ENCODE assay signal across 34 cellular contexts in genomic region chr11:45788887-45789286, GRCh38. TPM values are rescaled to one million over a fixed set of nuclear protein-coding genes. Genes with fewer than 3 reads are reported as not detected.
DNase-seq lines count a peak whose midpoint lies in the region; ATAC-seq, FAIRE-seq and TF ChIP-seq lines count a peak whose summit lies in the region.
"Had no signal": no experiment of that assay in that cellular context is flagged by ENCODE, and none has a peak within 500 bp of the region (broad histone marks: within the 10 kb centered on the region; RNA-seq: fewer than 3 reads in every experiment).

No MANE protein-coding gene starts in this region.

- TF ChIP-seq CTCF in HepG2 (CRISPR knock-in tag; IDR thresholded peaks at IDR 0.05) = no peak
- TF ChIP-seq CTCF in right lobe of liver (IDR thresholded peaks at IDR 0.05) = no peak
- TF ChIP-seq CTCF in A549 (IDR thresholded peaks at IDR 0.05) = no peak
- no peak for TF ChIP-seq CTCF in K562 (IDR thresholded peaks at IDR 0.05 in 2 of 3, conservative IDR thresholded peaks at IDR 0.05 in 1 of 3; ENCODE audit: insufficient read depth in 2 of 3, low read depth in 1 of 3, low read length in 3 of 3)

- H3K4me3 ChIP-seq in HepG2 (replicated peaks in 1 of 3; ENCODE audit: insufficient read depth in 1 of 3, low read depth in 2 of 3, low read length in 3 of 3) (no peak overlapping the region), right lobe of liver (no peak overlapping the region), A549 (no peak overlapping the region), K562 (no peak overlapping the region), right cardiac atrium (ENCODE audit: low read length) (no peak overlapping the region)
- H3K4me3 ChIP-seq: BLaER1; BLaER1 treated with 17β-estradiol and CSF1 and Interleukin-3, amounts not matched to agents 10 nM and 100 nM had no signal

- H3K36me3 ChIP-seq in HepG2 (replicated peaks in 1 of 2; ENCODE audit: control insufficient read depth in 1 of 2, insufficient read depth in 2 of 2, low read length in 2 of 2) (no peaks in the 10 kb centered on the region), right lobe of liver (no peaks in the 10 kb centered on the region), K562 (ENCODE audit: control insufficient read depth, insufficient read depth, low read length) (no peaks in the 10 kb centered on the region)
- H3K36me3 ChIP-seq: BE2C; BLaER1; BLaER1 treated with 17β-estradiol and CSF1 and Interleukin-3, amounts not matched to agents 10 nM and 100 nM had no signal

- H3K4me1 ChIP-seq in HepG2 (ENCODE audit: insufficient read depth, low read length) = peaks cover 11% of the 10 kb centered on the region
- H3K4me1 ChIP-seq in right lobe of liver = peaks cover 0 to 20% (median 9%) of the 10 kb centered on the region in 4 donors
- H3K4me1 ChIP-seq in A549 = no peaks in the 10 kb centered on the region
- no peaks in the 10 kb centered on the region for H3K4me1 ChIP-seq in K562 (replicated peaks in 1 of 2; ENCODE audit: control insufficient read depth in 2 of 2, insufficient read depth in 2 of 2, low read length in 2 of 2)
- no peaks in the 10 kb centered on the region for H3K4me1 ChIP-seq in right cardiac atrium (ENCODE audit: control insufficient read depth, insufficient read depth, low read length)
- H3K4me1 ChIP-seq: BE2C; BLaER1; BLaER1 treated with 17β-estradiol and CSF1 and Interleukin-3, amounts not matched to agents 10 nM and 100 nM; Caco-2 had no signal

- H3K79me2 ChIP-seq in HepG2 (ENCODE audit: insufficient read depth, low read length) = no peaks in the 10 kb centered on the region
- no peaks in the 10 kb centered on the region for H3K79me2 ChIP-seq in K562 (ENCODE audit: control insufficient read depth, insufficient read depth, low read length)

- H3K9ac ChIP-seq in HepG2 (ENCODE audit: insufficient read depth, low read depth, low read length) (no peak overlapping the region), K562 (ENCODE audit: insufficient read depth in 1 of 2, low read depth in 2 of 2, low read length in 2 of 2) (no peak overlapping the region)
- H3K9ac ChIP-seq: BLaER1; BLaER1 treated with 17β-estradiol and CSF1 and Interleukin-3, amounts not matched to agents 10 nM and 100 nM had no signal

- no peak for ATAC-seq in HepG2
- no peak for ATAC-seq in right lobe of liver
- no peak for ATAC-seq in A549
- no peak for ATAC-seq in K562
- no peak for ATAC-seq in right cardiac atrium
- ATAC-seq: CD8-positive, alpha-beta T cell had no signal

- no TSS peak for BruUV-seq in HepG2 (replicated peaks; lab: Mats Ljungman, UMichigan)
- BruUV-seq in K562 (replicated peaks; lab: Mats Ljungman, UMichigan) = no TSS peak

- TF ChIP-seq EP300 in HepG2 (IDR thresholded peaks at IDR 0.05; ENCODE audit: low read depth in 2 of 2, low read length in 2 of 2) (no peak), HepG2 (CRISPR knock-in tag; IDR thresholded peaks at IDR 0.05; ENCODE audit: borderline replicate concordance) (no peak), A549 (IDR thresholded peaks at IDR 0.05) (no peak), K562 (IDR thresholded peaks at IDR 0.05; ENCODE audit: low read length) (no peak)

- no peak overlapping the region for H2AFZ ChIP-seq in HepG2 (ENCODE audit: low read length)
- no peak overlapping the region for H2AFZ ChIP-seq in K562 (ENCODE audit: low read depth, low read length)

- TF ChIP-seq POLR2A in HepG2 (IDR thresholded peaks at IDR 0.05; ENCODE audit: insufficient read depth in 1 of 2, low read depth in 2 of 2, low read length in 2 of 2) (no peak), right lobe of liver (IDR thresholded peaks at IDR 0.05) (no peak), A549 (IDR thresholded peaks at IDR 0.05; ENCODE audit: low read length) (no peak), K562 (conservative IDR thresholded peaks at IDR 0.05) (no peak)

- CTCF ChIA-PET in HepG2 (lab: Yijun Ruan, JAX; ENCODE audit: low intra/inter-chr PET ratio, low total read pairs) = no interaction called here
- CTCF ChIA-PET in A549 (lab: Yijun Ruan, JAX) = no interaction called here
- CTCF ChIA-PET in K562 (lab: Yijun Ruan, JAX; ENCODE audit: low intra/inter-chr PET ratio) = no interaction called here

- H3K9me1 ChIP-seq in K562 (ENCODE audit: control insufficient read depth, insufficient read depth, low read length) = no peaks in the 10 kb centered on the region

- no peak overlapping the region for H3K27ac ChIP-seq in HepG2 (ENCODE audit: extremely low read length, insufficient read depth, low read length)
- H3K27ac ChIP-seq in right lobe of liver = no peak overlapping the region
- H3K27ac ChIP-seq in A549 = no peak overlapping the region
- no peak overlapping the region for H3K27ac ChIP-seq in K562 (ENCODE audit: extremely low read depth, low read depth, low read length)
- no peak overlapping the region for H3K27ac ChIP-seq in right cardiac atrium (ENCODE audit: low read length)
- H3K27ac ChIP-seq: 22Rv1; BLaER1; BLaER1 treated with 17β-estradiol and CSF1 and Interleukin-3, amounts not matched to agents 10 nM and 100 nM; C4-2B had no signal

- H3K27me3 ChIP-seq in HepG2 (ENCODE audit: control insufficient read depth in 1 of 2, insufficient read depth in 2 of 2, low read length in 2 of 2) = 0 out of 5 replicates have a peak, but pooled peaks cover 0 to 3% of the 10 kb centered on the region in 2 experiments
- no peaks in the 10 kb centered on the region for H3K27me3 ChIP-seq in right lobe of liver
- H3K27me3 ChIP-seq in K562 (ENCODE audit: control insufficient read depth in 2 of 2, insufficient read depth in 2 of 2, low read length in 2 of 2) = peaks cover 7 to 9% of the 10 kb centered on the region in 2 experiments; a peak in 4 of 5 replicates
- H3K27me3 ChIP-seq in right cardiac atrium (ENCODE audit: control insufficient read depth, insufficient read depth) = no peaks in the 10 kb centered on the region
- H3K27me3 ChIP-seq: BE2C; BLaER1; BLaER1 treated with 17β-estradiol and CSF1 and Interleukin-3, amounts not matched to agents 10 nM and 100 nM had no signal

- H4K20me1 ChIP-seq in HepG2 (ENCODE audit: insufficient read depth, low read length) = no peaks in the 10 kb centered on the region
- H4K20me1 ChIP-seq in K562 (replicated peaks; ENCODE audit: control insufficient read depth, insufficient read depth, low read length) = no peaks in the 10 kb centered on the region
- H4K20me1 ChIP-seq: BLaER1; BLaER1 treated with 17β-estradiol and CSF1 and Interleukin-3, amounts not matched to agents 10 nM and 100 nM had no signal

- FAIRE-seq in HepG2 (lab: Jason Lieb, UNC) = no peak
- peak; percentile 32 for FAIRE-seq in A549 (lab: Jason Lieb, UNC)
- FAIRE-seq in K562 (lab: Jason Lieb, UNC) = no peak
- FAIRE-seq: A204.1, D721Med had no signal

- POLR2A ChIA-PET in HepG2 (lab: Yijun Ruan, JAX) (no interaction called here), A549 (lab: Yijun Ruan, JAX) (no interaction called here), K562 (lab: Yijun Ruan, JAX) (no interaction called here)

- TF ChIP-seq RAD21 in HepG2 (CRISPR knock-in tag; IDR thresholded peaks at IDR 0.05) = no peak
- TF ChIP-seq RAD21 in A549 (conservative IDR thresholded peaks at IDR 0.05 in 1 of 2, IDR thresholded peaks at IDR 0.05 in 1 of 2) = no peak
- no peak for TF ChIP-seq RAD21 in K562 (CRISPR knock-in tag; conservative IDR thresholded peaks at IDR 0.05 in 1 of 2, IDR thresholded peaks at IDR 0.05 in 1 of 2)

- in situ Hi-C loops in HepG2 (cut with HindIII; ENCODE audit: extremely low pct_ligation_motif_present, low pct_unique_long_range_greater_than_20kb) = no loop called here
- in situ Hi-C loops in K562 (cut with MboI) = no loop called here

- no peak for DNase-seq in HepG2 (ENCODE audit: low spot score)
- no peak for DNase-seq in right lobe of liver
- no peak for DNase-seq in A549 (ENCODE audit: low read depth in 1 of 2, low spot score in 1 of 2)
- DNase-seq in K562 (ENCODE audit: extremely low read depth in 1 of 4, low spot score in 3 of 4) = no peak
- peak; percentile 4 for DNase-seq in ecto neural progenitor cell (ENCODE audit: low spot score)
- DNase-seq in stimulated activated CD4-positive, alpha-beta T cell treated with anti-CD3 and anti-CD28 coated beads, Interleukin-15, amount 100 ng/mL, for 24 hours = no peak
- no peak for DNase-seq in right cardiac atrium
- DNase-seq in retina = no peak
- DNase-seq: 8988T; ACHN; AML-193; BE2C; C1 segment of cervical spinal cord; Caco-2; Calu3; CD4-positive, alpha-beta memory T cell; CD4-positive, alpha-beta T cell; CD4-positive, CD25-positive, alpha-beta regulatory T cell; CD8-positive, alpha-beta memory T cell; CD8-positive, alpha-beta T cell; COR-L47; DMS 273 treated with DMSO at 0.1 percent for 48 hours; DMS153; DMS53; DMS79; DMS79 treated with DMSO at 0.1 percent for 48 hours; DND-41; EL had no signal

- intact Hi-C loops in HepG2 (cut with micrococcal nuclease; ENCODE audit: unreplicated experiment) = no loop called here
- intact Hi-C loops in right lobe of liver (cut with DNase I) = no loop called here
- intact Hi-C loops in K562 (cut with micrococcal nuclease) = no loop called here
- intact Hi-C loops in right cardiac atrium (cut with DNase I) = no loop called here

- 4% methylated on average over 3 of the region's 3 CpGs for WGBS in HepG2 (ENCODE audit: low lambda C conversion rate)
- 73% methylated on average over 3 of the region's 3 CpGs for WGBS in right lobe of liver (ENCODE audit: insufficient coverage, low coverage, low lambda C conversion rate, missing lambda C conversion rate)
- 31% methylated on average over 3 of the region's 3 CpGs for WGBS in A549 (ENCODE audit: missing lambda C conversion rate)
- WGBS in K562 (ENCODE audit: insufficient coverage, low coverage, missing lambda C conversion rate) = 3% methylated on average over 3 of the region's 3 CpGs
- WGBS in right cardiac atrium = 86% methylated on average over 3 of the region's 3 CpGs

- H3K9me3 ChIP-seq in HepG2 (ENCODE audit: low read length) (no peaks in the 10 kb centered on the region), right lobe of liver (no peaks in the 10 kb centered on the region), A549 (peaks cover 19% of the 10 kb centered on the region; the same call in 2 of the 3 replicates), K562 (replicated peaks; ENCODE audit: control insufficient read depth, insufficient read depth, low read depth, low read length) (no peaks in the 10 kb centered on the region), right cardiac atrium (ENCODE audit: control insufficient read depth, low read length) (no peaks in the 10 kb centered on the region)
- H3K9me3 ChIP-seq: BE2C, Caco-2 had no signal

- H3K4me2 ChIP-seq in HepG2 (ENCODE audit: low read depth, low read length) (no peak overlapping the region), A549 (no peak overlapping the region), K562 (ENCODE audit: insufficient read depth, low read length) (no peak overlapping the region)
- H3K4me2 ChIP-seq: BLaER1; BLaER1 treated with 17β-estradiol and CSF1 and Interleukin-3, amounts not matched to agents 10 nM and 100 nM had no signal

RNA-seq across cellular contexts. Expression of gene SLC35C1, which starts 16.1 kb away (rescaled TPM):
- total RNA-seq in HepG2 (2016; rRNA removed; fragmentation: Illumina TruSeq; extraction: Trizol) (6.1 and 7.0 TPM in 2 replicates), right lobe of liver (100 to 1,000 TPM in 3 of 6 experiments, 10 to 100 TPM in 3; 11.6 to 134 (median 83.9) TPM), K562 (2014; rRNA removed) (3.6 and 5.4 TPM in 2 replicates), K562 (2014; rRNA removed; fragmentation: Illumina TruSeq; extraction: Trizol) (0.96 and 1.5 TPM in 2 replicates), K562 (2015; rRNA removed; fragmentation: Illumina TruSeq; extraction: Trizol) (2.4 and 3.0 TPM in 2 replicates), K562 (2021) (13.1 and 14.9 TPM in 2 replicates), right cardiac atrium (10 to 100 TPM in 1 of 4 donors, 1 to 10 TPM in 3; 7.6 to 11.4 (median 9.0) TPM)
- 2.8 and 3.3 TPM in 2 replicates for total RNA-seq in HepG2 (2016; cell fraction: cytosol; rRNA removed; fragmentation: Illumina TruSeq; extraction: Trizol; ENCODE audit: low read depth)
- 5.8 and 7.5 TPM in 2 replicates for total RNA-seq in HepG2 (2016; cell fraction: insoluble cytoplasmic fraction; rRNA removed; fragmentation: Illumina TruSeq; extraction: Trizol)
- 9.9 and 10.1 TPM in 2 replicates for total RNA-seq in HepG2 (2016; cell fraction: membrane; rRNA removed; fragmentation: Illumina TruSeq; extraction: Trizol)
- 8.9 and 10.1 TPM in 2 replicates for total RNA-seq in HepG2 (2016; cell fraction: nucleus; rRNA removed; fragmentation: Illumina TruSeq; extraction: Trizol)
- polyA plus RNA-seq in HepG2 (2011; rRNA removed) (2.6 and 2.9 TPM in 2 replicates), A549 (2011; rRNA removed) (3.3 and 7.8 TPM in 2 replicates), A549 (2017; fragmentation: RNase III; extraction: RNeasy Plus Mini Kit Qiagen cat#74134 plus additional on column Dnase treatment) (13.0 to 14.5 TPM (median 14.0 TPM) in 3 replicates), K562 (2011; rRNA removed) (1.3 and 2.6 TPM in 2 replicates), K562 (2014; fragmentation: Illumina TruSeq; extraction: Trizol) (7.4 and 9.7 TPM in 2 replicates), K562 (2014; fragmentation: Nextera tagmentation; extraction: Ambion mirVana) (under 1 TPM; 0.65 to 0.98 TPM), K562 (2014; rRNA removed) (4.2 and 4.4 TPM in 2 replicates), right cardiac atrium (7.3 TPM)
- 1.8 and 3.3 TPM in 2 replicates for polyA plus RNA-seq in HepG2 (2011; cell fraction: cytosol; rRNA removed)
- polyA plus RNA-seq in HepG2 (2011; cell fraction: nucleus; rRNA removed) = 5.3 and 6.1 TPM in 2 replicates
- polyA plus RNA-seq in HepG2 (2012) = 5.5 and 7.2 TPM in 2 replicates
- polyA plus RNA-seq in HepG2 (2016; cell fraction: cytosol; fragmentation: Illumina TruSeq; extraction: Trizol; ENCODE audit: low read depth) = 4.4 and 5.2 TPM in 2 replicates
- 8.6 and 9.4 TPM in 2 replicates for polyA plus RNA-seq in HepG2 (2016; cell fraction: insoluble cytoplasmic fraction; fragmentation: Illumina TruSeq; extraction: Trizol; ENCODE audit: low read depth)
- 10.8 and 11.1 TPM in 2 replicates for polyA plus RNA-seq in HepG2 (2016; cell fraction: membrane; fragmentation: Illumina TruSeq; extraction: Trizol; ENCODE audit: low read depth)
- 11.8 and 12.4 TPM in 2 replicates for polyA plus RNA-seq in HepG2 (2016; cell fraction: nucleus; fragmentation: Illumina TruSeq; extraction: Trizol; ENCODE audit: insufficient read depth, low read depth)
- 22.9 and 26.1 TPM in 2 replicates for polyA minus RNA-seq in HepG2 (2011; rRNA and poly(A)+ RNA removed; ENCODE audit: low replicate concordance)
- polyA minus RNA-seq in HepG2 (2011; cell fraction: cytosol; rRNA and poly(A)+ RNA removed) = 6.5 and 8.0 TPM in 2 replicates
- polyA minus RNA-seq in HepG2 (2011; cell fraction: nucleus; rRNA and poly(A)+ RNA removed) = 3.4 and 5.5 TPM in 2 replicates
- 7.7 and 14.0 TPM in 2 replicates for polyA plus RNA-seq in A549 (2012; cell fraction: cytosol; rRNA removed)
- 14.0 and 16.6 TPM in 2 replicates for polyA plus RNA-seq in A549 (2012; cell fraction: nucleus; rRNA removed)
- polyA minus RNA-seq in A549 (2011; rRNA and poly(A)+ RNA removed) = 9.4 and 13.7 TPM in 2 replicates
- 4.6 and 15.0 TPM in 2 replicates for total RNA-seq in K562 (2011; cell fraction: chromatin; rRNA removed; ENCODE audit: low replicate concordance)
- total RNA-seq in K562 (2011; cell fraction: nucleolus; rRNA removed) = 15.7 and 22.2 TPM in 2 replicates
- 13.6 and 16.2 TPM in 2 replicates for total RNA-seq in K562 (2011; cell fraction: nucleoplasm; rRNA removed)
- 2.8 and 7.0 TPM in 2 replicates for polyA plus RNA-seq in K562 (2011; cell fraction: cytosol; rRNA removed)
- 2.6 and 5.4 TPM in 2 replicates for polyA plus RNA-seq in K562 (2011; cell fraction: nucleus; rRNA removed)
- 9.2 and 10.4 TPM in 2 replicates for polyA plus RNA-seq in K562 (2012)
- 2.1 and 2.5 TPM in 2 replicates for polyA minus RNA-seq in K562 (2011; rRNA and poly(A)+ RNA removed)
- 13.7 and 13.8 TPM in 2 replicates for polyA minus RNA-seq in K562 (2011; cell fraction: cytosol; rRNA and poly(A)+ RNA removed)
- 4.8 and 4.9 TPM in 2 replicates for polyA minus RNA-seq in K562 (2011; cell fraction: nucleus; rRNA and poly(A)+ RNA removed)

RNA-seq across cellular contexts. Expression of gene CRY2, which starts 58.4 kb away (rescaled TPM):
- total RNA-seq in HepG2 (2016; rRNA removed; fragmentation: Illumina TruSeq; extraction: Trizol) = 8.8 and 12.2 TPM in 2 replicates
- 8.5 and 9.2 TPM in 2 replicates for total RNA-seq in HepG2 (2016; cell fraction: cytosol; rRNA removed; fragmentation: Illumina TruSeq; extraction: Trizol; ENCODE audit: low read depth)
- total RNA-seq in HepG2 (2016; cell fraction: insoluble cytoplasmic fraction; rRNA removed; fragmentation: Illumina TruSeq; extraction: Trizol) = 7.8 and 11.7 TPM in 2 replicates
- 7.7 and 7.9 TPM in 2 replicates for total RNA-seq in HepG2 (2016; cell fraction: membrane; rRNA removed; fragmentation: Illumina TruSeq; extraction: Trizol)
- total RNA-seq in HepG2 (2016; cell fraction: nucleus; rRNA removed; fragmentation: Illumina TruSeq; extraction: Trizol) = 14.4 and 18.4 TPM in 2 replicates
- 10.0 and 10.1 TPM in 2 replicates for polyA plus RNA-seq in HepG2 (2011; rRNA removed)
- 4.5 and 4.8 TPM in 2 replicates for polyA plus RNA-seq in HepG2 (2011; cell fraction: cytosol; rRNA removed)
- 42.1 and 49.3 TPM in 2 replicates for polyA plus RNA-seq in HepG2 (2011; cell fraction: nucleus; rRNA removed)
- polyA plus RNA-seq in HepG2 (2012) = 8.4 and 8.8 TPM in 2 replicates
- polyA plus RNA-seq in HepG2 (2016; cell fraction: cytosol; fragmentation: Illumina TruSeq; extraction: Trizol; ENCODE audit: low read depth) = 0.70 and 0.83 TPM in 2 replicates
- polyA plus RNA-seq in HepG2 (2016; cell fraction: insoluble cytoplasmic fraction; fragmentation: Illumina TruSeq; extraction: Trizol; ENCODE audit: low read depth) = 6.0 and 7.6 TPM in 2 replicates
- 1.9 and 2.1 TPM in 2 replicates for polyA plus RNA-seq in HepG2 (2016; cell fraction: membrane; fragmentation: Illumina TruSeq; extraction: Trizol; ENCODE audit: low read depth)
- 27.9 and 28.8 TPM in 2 replicates for polyA plus RNA-seq in HepG2 (2016; cell fraction: nucleus; fragmentation: Illumina TruSeq; extraction: Trizol; ENCODE audit: insufficient read depth, low read depth)
- polyA minus RNA-seq in HepG2 (2011; rRNA and poly(A)+ RNA removed; ENCODE audit: low replicate concordance) = 28.6 and 30.6 TPM in 2 replicates
- 7.2 and 7.8 TPM in 2 replicates for polyA minus RNA-seq in HepG2 (2011; cell fraction: cytosol; rRNA and poly(A)+ RNA removed)
- 25.4 and 26.0 TPM in 2 replicates for polyA minus RNA-seq in HepG2 (2011; cell fraction: nucleus; rRNA and poly(A)+ RNA removed)
- total RNA-seq in right lobe of liver = 100 to 1,000 TPM in 1 of 6 experiments, 10 to 100 TPM in 5; 19.6 to 104 (median 31.5) TPM
- 4.1 and 4.9 TPM in 2 replicates for polyA plus RNA-seq in A549 (2011; rRNA removed)
- 2.3 and 3.2 TPM in 2 replicates for polyA plus RNA-seq in A549 (2012; cell fraction: cytosol; rRNA removed)
- 10.4 and 10.6 TPM in 2 replicates for polyA plus RNA-seq in A549 (2012; cell fraction: nucleus; rRNA removed)
- polyA plus RNA-seq in A549 (2017; fragmentation: RNase III; extraction: RNeasy Plus Mini Kit Qiagen cat#74134 plus additional on column Dnase treatment) = 2.9 to 4.0 TPM (median 3.2 TPM) in 3 replicates
- 12.8 and 13.8 TPM in 2 replicates for polyA minus RNA-seq in A549 (2011; rRNA and poly(A)+ RNA removed)
- 74.3 and 112 TPM in 2 replicates for total RNA-seq in K562 (2011; cell fraction: chromatin; rRNA removed; ENCODE audit: low replicate concordance)
- total RNA-seq in K562 (2011; cell fraction: nucleolus; rRNA removed) = 59.2 and 64.6 TPM in 2 replicates
- 69.7 and 90.4 TPM in 2 replicates for total RNA-seq in K562 (2011; cell fraction: nucleoplasm; rRNA removed)
- total RNA-seq in K562 (2014; rRNA removed) = 15.1 and 18.3 TPM in 2 replicates
- 8.5 and 10.4 TPM in 2 replicates for total RNA-seq in K562 (2014; rRNA removed; fragmentation: Illumina TruSeq; extraction: Trizol)
- total RNA-seq in K562 (2015; rRNA removed; fragmentation: Illumina TruSeq; extraction: Trizol) = 10.9 and 13.3 TPM in 2 replicates
- 23.9 and 24.0 TPM in 2 replicates for total RNA-seq in K562 (2021)
- polyA plus RNA-seq in K562 (2011; rRNA removed) = 15.8 and 21.7 TPM in 2 replicates
- polyA plus RNA-seq in K562 (2011; cell fraction: cytosol; rRNA removed) = 16.3 and 16.9 TPM in 2 replicates
- polyA plus RNA-seq in K562 (2011; cell fraction: nucleus; rRNA removed) = 59.5 and 77.3 TPM in 2 replicates
- 10.6 and 11.5 TPM in 2 replicates for polyA plus RNA-seq in K562 (2012)
- polyA plus RNA-seq in K562 (2014; fragmentation: Illumina TruSeq; extraction: Trizol) = 14.5 and 14.8 TPM in 2 replicates
- polyA plus RNA-seq in K562 (2014; fragmentation: Nextera tagmentation; extraction: Ambion mirVana) = 1 to 10 TPM; 2.3 to 3.3 TPM
- 13.5 and 17.1 TPM in 2 replicates for polyA plus RNA-seq in K562 (2014; rRNA removed)
- 27.1 and 32.0 TPM in 2 replicates for polyA minus RNA-seq in K562 (2011; rRNA and poly(A)+ RNA removed)
- polyA minus RNA-seq in K562 (2011; cell fraction: cytosol; rRNA and poly(A)+ RNA removed) = 17.7 and 18.3 TPM in 2 replicates
- 28.8 and 31.0 TPM in 2 replicates for polyA minus RNA-seq in K562 (2011; cell fraction: nucleus; rRNA and poly(A)+ RNA removed)
- 10 to 100 TPM; 67.7 to 82.1 (median 74.4) TPM for total RNA-seq in right cardiac atrium
- 34.3 TPM for polyA plus RNA-seq in right cardiac atrium
